In the genomic region with DNA sequence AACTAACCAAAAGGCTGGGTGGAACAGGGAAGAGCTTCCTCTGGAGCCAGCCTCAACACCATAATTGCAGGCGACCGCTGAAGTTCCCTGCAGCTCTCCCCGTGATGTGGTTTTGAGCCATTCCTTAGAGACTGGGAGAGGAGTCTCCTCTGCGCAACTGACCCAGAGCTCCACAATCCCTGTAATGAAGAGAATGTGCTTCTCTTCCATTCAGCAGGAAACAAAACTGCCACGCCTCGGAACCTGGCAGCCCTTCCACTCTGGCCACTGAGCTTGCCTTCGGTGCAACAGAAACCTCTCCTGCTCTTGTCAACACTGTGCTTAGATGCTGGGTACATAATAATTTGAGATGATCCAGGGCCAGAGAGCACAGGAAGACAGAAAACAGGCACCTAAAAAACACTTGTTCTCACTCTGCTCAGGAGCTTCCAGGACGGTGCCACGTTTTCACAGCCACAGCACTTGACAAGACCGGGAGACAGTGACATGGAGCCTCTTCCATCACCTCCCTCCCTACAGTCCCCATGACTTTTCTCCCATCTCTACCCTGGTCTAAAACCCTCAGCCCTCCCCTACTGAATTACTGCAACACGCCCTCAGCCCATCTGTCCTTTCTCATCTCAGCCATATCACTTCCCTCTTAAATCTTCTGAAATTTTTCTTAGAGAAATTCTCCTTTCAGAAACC, we compare ENCODE assay signal across 10 cellular contexts.
DNase-seq lines count a peak whose midpoint lies in the region; ATAC-seq and TF ChIP-seq lines count a peak whose summit lies in the region.
"Had no signal": no experiment of that assay in that cellular context is flagged by ENCODE, and none has a peak within 500 bp of the region (broad histone marks: within the 10 kb centered on the region; RNA-seq: fewer than 3 reads in every experiment).

No MANE protein-coding gene starts in this region.

- H3K4me1 ChIP-seq in PC-3 (ENCODE audit: insufficient read depth, low read length): peaks cover 7% of the 10 kb centered on the region
- H3K4me1 ChIP-seq in osteoblast (ENCODE audit: insufficient read depth, low read length): peaks cover 35% of the 10 kb centered on the region

- ATAC-seq in PC-3 (peak; percentile 48), HG03460 (IDR thresholded peaks at IDR 0.05; ENCODE audit: unreplicated experiment) (no peak)

- POLR2A ChIA-PET in PC-3 (lab: Charles Lee; ENCODE audit: unreplicated experiment): no interaction called here

- intact Hi-C loops in PC-3 (cut with micrococcal nuclease): loop anchor here (5.0 kb wide), 1 partner anchor 37 kb away; no protein-coding TSS in a partner anchor

- no TSS peak for BruUV-seq in PC-3 (replicated peaks; lab: Mats Ljungman, UMichigan)

- H3F3A ChIP-seq in PC-3 (ENCODE audit: low read length, unreplicated experiment): no peaks in the 10 kb centered on the region

- peak overlapping the region; percentile 47 for H3K4me3 ChIP-seq in AG10803 (ENCODE audit: low read length)
- no peak overlapping the region for H3K4me3 ChIP-seq in PC-3 (ENCODE audit: low read length)
- H3K4me3 ChIP-seq in osteoblast (ENCODE audit: insufficient read depth, low read length): peak overlapping the region; percentile 49

- H3K27me3 ChIP-seq in PC-3 (ENCODE audit: low read length): no peaks in the 10 kb centered on the region
- no peaks in the 10 kb centered on the region for H3K27me3 ChIP-seq in osteoblast (ENCODE audit: insufficient read depth, low read length)

- CTCF ChIA-PET in PC-3 (lab: Charles Lee): no interaction called here

- H3K4me2 ChIP-seq in PC-3 (ENCODE audit: low read length) (no peak overlapping the region), osteoblast (ENCODE audit: insufficient read depth, low read length) (peak overlapping the region; percentile 85)

- no peaks in the 10 kb centered on the region for H3K9me3 ChIP-seq in PC-3 (ENCODE audit: low read length)
- no peaks in the 10 kb centered on the region for H3K9me3 ChIP-seq in osteoblast (ENCODE audit: low read depth, low read length)

- no peak overlapping the region for H2AFZ ChIP-seq in PC-3 (ENCODE audit: low read length)
- peak overlapping the region; percentile 36 for H2AFZ ChIP-seq in osteoblast (ENCODE audit: low read length)

- no peak overlapping the region for H3K27ac ChIP-seq in PC-3 (ENCODE audit: low read length)
- peak overlapping the region; percentile 83 for H3K27ac ChIP-seq in osteoblast (ENCODE audit: low read depth, low read length)
- H3K27ac ChIP-seq: HL-60 had no signal

- H4K20me1 ChIP-seq in PC-3 (ENCODE audit: low read length): peaks cover 8% of the 10 kb centered on the region; the same call in 1 of the 2 replicates
- H4K20me1 ChIP-seq in osteoblast (ENCODE audit: insufficient read depth, low read length): peaks cover 35% of the 10 kb centered on the region

- TF ChIP-seq CTCF in AG10803 (conservative IDR thresholded peaks at IDR 0.05; ENCODE audit: low read length): no peak
- no peak for TF ChIP-seq CTCF in PC-3 (conservative IDR thresholded peaks at IDR 0.05; ENCODE audit: low read depth, low read length)
- TF ChIP-seq CTCF in osteoblast (IDR thresholded peaks at IDR 0.05; ENCODE audit: extremely low read depth, low read depth, low read length): no peak

- DNase-seq in AG10803 (ENCODE audit: low read depth) (peak; percentile 94), PC-3 (no peak), fibroblast of peridontal ligament (ENCODE audit: extremely low read depth) (peak; percentile 92), osteoblast (ENCODE audit: insufficient read length, low spot score, missing footprints) (peak; percentile 84), DMS79 treated with DMSO at 0.1 percent for 48 hours (lab: John Stamatoyannopoulos, UW) (no peak), pons (ENCODE audit: low spot score) (no peak), SIG-M5 treated with dmso at 0.1 percent for 504 hours (lab: John Stamatoyannopoulos, UW; ENCODE audit: unreplicated experiment) (no peak)
- DNase-seq: NCI-H526 had no signal

- H3K36me3 ChIP-seq in PC-3 (ENCODE audit: low read depth, low read length) (no peaks in the 10 kb centered on the region; the same call in 1 of the 2 replicates), osteoblast (ENCODE audit: insufficient read depth, low read length) (peaks cover 7% of the 10 kb centered on the region)

- no peaks in the 10 kb centered on the region for H3K9me2 ChIP-seq in PC-3 (replicated peaks; ENCODE audit: low read length)

- H3K79me2 ChIP-seq in PC-3 (ENCODE audit: low read length) (peaks cover 68% of the 10 kb centered on the region), osteoblast (ENCODE audit: insufficient read depth, low read length) (peaks cover 83% of the 10 kb centered on the region)

- H3K9ac ChIP-seq in PC-3 (ENCODE audit: low read length): no peak overlapping the region

Comparison
In these comparisons a context has a peak if more than half of its experiments do, and no peak if none do; other contexts are left out.
1. DNase-seq: peak in AG10803 (single experiment), fibroblast of peridontal ligament (single experiment) and osteoblast (single experiment); none in PC-3 (single experiment), DMS79 treated with DMSO at 0.1 percent for 48 hours (single experiment), pons (single experiment) and SIG-M5 treated with dmso at 0.1 percent for 504 hours (single experiment).